Comparison of ENCODE assay signal across 17 cellular contexts in genomic region chr2:15449542-15450236, GRCh38.
DNase-seq lines count a peak whose midpoint lies in the region; TF ChIP-seq lines count a peak whose summit lies in the region.
"Had no signal": no experiment of that assay in that cellular context is flagged by ENCODE, and none has a peak within 500 bp of the region (broad histone marks: within the 10 kb centered on the region; RNA-seq: fewer than 3 reads in every experiment).

No MANE protein-coding gene starts in this region.

- intact Hi-C loops in head of caudate nucleus (cut with DNase I), result no loop called here

- H3K4me3 ChIP-seq in cardiac fibroblast (replicated peaks in 1 of 2; ENCODE audit: low read depth in 2 of 2, low read length in 2 of 2), result no peak overlapping the region
- H3K4me3 ChIP-seq in coronary artery, result no peak overlapping the region
- H3K4me3 ChIP-seq: esophagus squamous epithelium, skin epidermis had no signal

- DNase-seq in CMK (ENCODE audit: low read depth) (peak; percentile 20), NCI-H526 treated with DMSO at 0.1 percent for 48 hours (lab: John Stamatoyannopoulos, UW) (peak; percentile 100), cardiac fibroblast (ENCODE audit: low read depth in 2 of 2) (peak; percentile 2 to 3), myocyte (ENCODE audit: low read depth) (peak; percentile 72), T-helper 2 cell (no peak), COLO829 (ENCODE audit: low spot score) (no peak), coronary artery (ENCODE audit: low spot score) (no peak), head of caudate nucleus (no peak)
- DNase-seq: activated CD8-positive, alpha-beta T cell treated with anti-CD3 and anti-CD28 coated beads, Interleukin-2, amount 10 ng/mL, durations not matched to agents 7 days and 5 days; aorta; DMS153; esophagus squamous epithelium; H9; NCI-H1694; stimulated activated naive CD4-positive, alpha-beta T cell had no signal

- no peak for TF ChIP-seq CTCF in cardiac fibroblast (IDR thresholded peaks at IDR 0.05; ENCODE audit: low read depth, low read length)
- TF ChIP-seq CTCF in coronary artery (IDR thresholded peaks at IDR 0.05), result no peak

- no peak overlapping the region for H3K27ac ChIP-seq in coronary artery
- H3K27ac ChIP-seq: esophagus squamous epithelium, KMS-11 had no signal

Comparison
In these comparisons a context has a peak if more than half of its experiments do, and no peak if none do; other contexts are left out.
1. DNase-seq: peak in CMK (single experiment), NCI-H526 treated with DMSO at 0.1 percent for 48 hours (single experiment), cardiac fibroblast (2 of 2) and myocyte (single experiment); none in T-helper 2 cell (0 of 5), COLO829 (single experiment), coronary artery (single experiment) and head of caudate nucleus (0 of 42).